In the genomic region with DNA sequence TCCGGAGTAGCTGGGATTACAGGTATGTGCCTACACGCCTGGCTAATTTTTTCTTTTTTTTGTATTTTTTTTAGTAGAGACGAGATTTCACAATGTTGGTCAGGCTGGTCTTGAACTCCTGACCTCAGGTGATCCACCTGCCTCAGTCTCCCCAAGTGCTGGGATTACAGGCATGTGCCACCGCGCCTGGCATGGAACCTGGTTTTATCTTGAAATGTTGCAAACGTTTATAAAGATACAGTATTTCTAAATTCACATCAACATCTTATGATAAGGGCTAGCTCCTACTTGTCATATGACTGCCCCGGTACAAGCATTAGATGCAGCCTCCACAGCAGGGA, we compare ENCODE assay signal across 8 cellular contexts. TPM values are rescaled to one million over a fixed set of nuclear protein-coding genes. Genes with fewer than 3 reads are reported as not detected.
DNase-seq lines count a peak whose midpoint lies in the region; ATAC-seq, FAIRE-seq and TF ChIP-seq lines count a peak whose summit lies in the region.

No MANE protein-coding gene starts in this region.

- DNase-seq in Calu3 (no peak), PC-3 (no peak), endothelial cell of umbilical vein (ENCODE audit: low read depth, low spot score) (no peak), COLO668 (lab: John Stamatoyannopoulos, UW; ENCODE audit: unreplicated experiment) (no peak)

- H3K4me1 ChIP-seq in PC-3 (ENCODE audit: insufficient read depth, low read length) (peaks cover 13% of the 10 kb centered on the region; the same call in 1 of the 2 replicates), endothelial cell of umbilical vein (ENCODE audit: control insufficient read depth, extremely low read depth, insufficient read depth, low read length) (peaks cover 8% of the 10 kb centered on the region), parathyroid adenoma (no peaks in the 10 kb centered on the region)

- BruUV-seq in Calu3 (replicated peaks; lab: Mats Ljungman, UMichigan): no TSS peak
- BruUV-seq in PC-3 (replicated peaks; lab: Mats Ljungman, UMichigan): no TSS peak
- no TSS peak for BruUV-seq in endothelial cell of umbilical vein (replicated peaks; lab: Mats Ljungman, UMichigan)

- no peaks in the 10 kb centered on the region for H3K27me3 Mint-ChIP-seq in Calu3 (ENCODE audit: unreplicated experiment)

- H3F3A ChIP-seq in PC-3 (ENCODE audit: low read length, unreplicated experiment): no peaks in the 10 kb centered on the region

- H3K36me3 ChIP-seq in PC-3 (ENCODE audit: low read depth, low read length): no peaks in the 10 kb centered on the region
- H3K36me3 ChIP-seq in endothelial cell of umbilical vein (ENCODE audit: control insufficient read depth in 2 of 2, extremely low read depth in 1 of 2, insufficient read depth in 2 of 2, low read length in 2 of 2): no peaks in the 10 kb centered on the region
- no peaks in the 10 kb centered on the region for H3K36me3 ChIP-seq in parathyroid adenoma (ENCODE audit: control insufficient read depth, insufficient read depth, low read length)

- FAIRE-seq in endothelial cell of umbilical vein (lab: Jason Lieb, UNC): no peak

- TF ChIP-seq CTCF in Calu3 (IDR thresholded peaks at IDR 0.05; ENCODE audit: unreplicated experiment): no peak
- no peak for TF ChIP-seq CTCF in PC-3 (conservative IDR thresholded peaks at IDR 0.05; ENCODE audit: low read depth, low read length)
- no peak for TF ChIP-seq CTCF in endothelial cell of umbilical vein (IDR thresholded peaks at IDR 0.05; ENCODE audit: extremely low read depth in 1 of 2, insufficient read depth in 1 of 2, low read depth in 1 of 2, low read length in 2 of 2)
- TF ChIP-seq CTCF in parathyroid adenoma (IDR thresholded peaks at IDR 0.05): no peak

- peaks cover 9% of the 10 kb centered on the region for H3K4me1 Mint-ChIP-seq in Calu3 (ENCODE audit: low read depth, unreplicated experiment)

- dilution Hi-C loops in endothelial cell of umbilical vein (cut with MboI; ENCODE audit: extremely low pct_ligation_motif_present, low sequenced_read_pairs): no loop called here

- H3K27ac Mint-ChIP-seq in Calu3 (ENCODE audit: unreplicated experiment): peak overlapping the region; percentile 85

- H3K4me3 ChIP-seq in PC-3 (ENCODE audit: low read length) (peak overlapping the region; percentile 100), endothelial cell of umbilical vein (replicated peaks in 1 of 3; ENCODE audit: insufficient read depth in 1 of 3, low read depth in 1 of 3, low read length in 3 of 3) (peak overlapping the region in 2 of 3 experiments; percentile 69 to 98), parathyroid adenoma (ENCODE audit: low read depth, low read length) (peak overlapping the region; percentile 99)

- peaks cover 15% of the 10 kb centered on the region; the same call in 1 of the 2 replicates for H4K20me1 ChIP-seq in PC-3 (ENCODE audit: low read length)
- H4K20me1 ChIP-seq in endothelial cell of umbilical vein (replicated peaks; ENCODE audit: control insufficient read depth, extremely low read depth, insufficient read depth, low read length): peaks cover under 1% of the 10 kb centered on the region

- CTCF ChIA-PET in Calu3 (lab: Charles Lee) (interaction anchor here (1.1 to 2.5 kb wide), 4 partner anchors 10 to 85 kb away, joined by 3 to 15 read pairs (median 5); a partner anchor contains a TSS), PC-3 (lab: Charles Lee) (no interaction called here), endothelial cell of umbilical vein (lab: Charles Lee) (interaction anchor here (0.8 to 2.8 kb wide), 7 partner anchors 8 to 85 kb away, joined by 3 to 44 read pairs (median 5); a partner anchor contains a TSS)

- H3K36me3 Mint-ChIP-seq in Calu3 (ENCODE audit: insufficient read depth, unreplicated experiment): peaks cover 56% of the 10 kb centered on the region

- no peaks in the 10 kb centered on the region for H3K9me3 ChIP-seq in PC-3 (ENCODE audit: low read length)
- no peaks in the 10 kb centered on the region for H3K9me3 ChIP-seq in endothelial cell of umbilical vein (replicated peaks; ENCODE audit: control insufficient read depth, insufficient read depth, low read length)
- no peaks in the 10 kb centered on the region for H3K9me3 ChIP-seq in parathyroid adenoma (ENCODE audit: control insufficient read depth, low read length)

- no peaks in the 10 kb centered on the region for H3K9me1 ChIP-seq in endothelial cell of umbilical vein (replicated peaks; ENCODE audit: control insufficient read depth, extremely low read depth, insufficient read depth, low read length)

- no peaks in the 10 kb centered on the region for H3K27me3 ChIP-seq in PC-3 (ENCODE audit: low read length)
- H3K27me3 ChIP-seq in endothelial cell of umbilical vein (ENCODE audit: control insufficient read depth in 2 of 2, insufficient read depth in 2 of 2, low read length in 2 of 2): no peaks in the 10 kb centered on the region
- no peaks in the 10 kb centered on the region for H3K27me3 ChIP-seq in parathyroid adenoma (ENCODE audit: control insufficient read depth, insufficient read depth, low read length)

- intact Hi-C loops in Calu3 (cut with micrococcal nuclease; ENCODE audit: unreplicated experiment): loop anchor here (2.0 to 10.0 kb wide), 3 partner anchors 33 to 89 kb away; a partner anchor contains a TSS
- intact Hi-C loops in PC-3 (cut with micrococcal nuclease): loop anchor here (5.0 kb wide), 1 partner anchor 198 kb away; a partner anchor contains a TSS
- intact Hi-C loops in endothelial cell of umbilical vein (cut with micrococcal nuclease): loop anchor here (2.0 kb wide), 2 partner anchors 47 to 171 kb away; no protein-coding TSS in a partner anchor

- peak overlapping the region; percentile 82 for H3K4me3 Mint-ChIP-seq in Calu3 (ENCODE audit: low read depth, unreplicated experiment)

- H3K4me2 ChIP-seq in PC-3 (ENCODE audit: low read length): peak overlapping the region; percentile 98
- peak overlapping the region; percentile 85 for H3K4me2 ChIP-seq in endothelial cell of umbilical vein (ENCODE audit: insufficient read depth, low read length)
- H3K4me2 ChIP-seq in parathyroid adenoma (ENCODE audit: low read length): peak overlapping the region; percentile 97

- H3K79me2 ChIP-seq in PC-3 (ENCODE audit: low read length) (peaks cover 36% of the 10 kb centered on the region), endothelial cell of umbilical vein (ENCODE audit: control insufficient read depth, insufficient read depth, low read length) (peaks cover 35% of the 10 kb centered on the region), parathyroid adenoma (peaks cover 30% of the 10 kb centered on the region)

- ATAC-seq in PC-3: no peak
- ATAC-seq in GM19452 (IDR thresholded peaks at IDR 0.05; ENCODE audit: unreplicated experiment): no peak
- ATAC-seq in HG03045 (IDR thresholded peaks at IDR 0.05; ENCODE audit: unreplicated experiment): no peak
- ATAC-seq in HG03095 (IDR thresholded peaks at IDR 0.05; ENCODE audit: unreplicated experiment): no peak

- H2AFZ ChIP-seq in PC-3 (ENCODE audit: low read length) (peak overlapping the region; percentile 88), endothelial cell of umbilical vein (ENCODE audit: low read depth, low read length) (peak overlapping the region; percentile 73), parathyroid adenoma (peak overlapping the region; percentile 88)

- TF ChIP-seq POLR2A in endothelial cell of umbilical vein (IDR thresholded peaks at IDR 0.05; ENCODE audit: low read depth, low read length): no peak

- 0 out of 2 replicates have a peak overlapping the region, but pooled peaks have one; percentile 82 for H3K27ac ChIP-seq in PC-3 (ENCODE audit: low read length)
- H3K27ac ChIP-seq in endothelial cell of umbilical vein (ENCODE audit: insufficient read depth, low read depth, low read length): peak overlapping the region; percentile 80
- H3K27ac ChIP-seq in parathyroid adenoma: peak overlapping the region; percentile 96

- POLR2A ChIA-PET in PC-3 (lab: Charles Lee; ENCODE audit: unreplicated experiment) (no interaction called here), endothelial cell of umbilical vein (lab: Charles Lee) (no interaction called here)

- H3K9ac ChIP-seq in PC-3 (ENCODE audit: low read length) (peak overlapping the region; percentile 98), endothelial cell of umbilical vein (replicated peaks; ENCODE audit: extremely low read depth, insufficient read depth, low read length) (peak overlapping the region; percentile 86), parathyroid adenoma (no peak overlapping the region)

- H3K9me2 ChIP-seq in PC-3 (replicated peaks; ENCODE audit: low read length): no peaks in the 10 kb centered on the region

- H3K9me3 Mint-ChIP-seq in Calu3 (ENCODE audit: low read depth, unreplicated experiment): no peaks in the 10 kb centered on the region

RNA-seq across cellular contexts. Expression of a gene that starts 1.5 kb away (rescaled TPM):
- total RNA-seq in Calu3 (2022): 252 and 269 TPM in 2 replicates
- total RNA-seq in PC-3 (2014; rRNA removed): 75.2 and 86.4 TPM in 2 replicates
- 165 and 185 TPM in 2 replicates for total RNA-seq in endothelial cell of umbilical vein
- polyA plus RNA-seq in endothelial cell of umbilical vein: 136 and 145 TPM in 2 replicates
- polyA plus RNA-seq in endothelial cell of umbilical vein (2011; cell fraction: cytosol; rRNA removed): 146 and 166 TPM in 2 replicates
- 350 and 437 TPM in 2 replicates for polyA plus RNA-seq in endothelial cell of umbilical vein (2011; cell fraction: nucleus; rRNA removed)
- polyA plus RNA-seq in endothelial cell of umbilical vein (2012): 143 and 144 TPM in 2 replicates
- 183 and 193 TPM in 2 replicates for polyA minus RNA-seq in endothelial cell of umbilical vein
- polyA minus RNA-seq in endothelial cell of umbilical vein (2011; cell fraction: cytosol; rRNA and poly(A)+ RNA removed): 55.4 TPM
- 86.2 and 125 TPM in 2 replicates for polyA minus RNA-seq in endothelial cell of umbilical vein (2011; cell fraction: nucleus; rRNA and poly(A)+ RNA removed)

RNA-seq across cellular contexts. Expression of a gene that starts 9.9 kb away (rescaled TPM):
- total RNA-seq in Calu3 (2022) (12.3 and 13.1 TPM in 2 replicates), PC-3 (2014; rRNA removed) (4.7 and 5.4 TPM in 2 replicates), endothelial cell of umbilical vein (7.3 and 9.6 TPM in 2 replicates)
- polyA plus RNA-seq in endothelial cell of umbilical vein: 8.0 and 8.1 TPM in 2 replicates
- 8.0 and 8.6 TPM in 2 replicates for polyA plus RNA-seq in endothelial cell of umbilical vein (2011; cell fraction: cytosol; rRNA removed)
- 11.8 and 14.6 TPM in 2 replicates for polyA plus RNA-seq in endothelial cell of umbilical vein (2011; cell fraction: nucleus; rRNA removed)
- polyA plus RNA-seq in endothelial cell of umbilical vein (2012): 5.2 and 6.1 TPM in 2 replicates
- polyA minus RNA-seq in endothelial cell of umbilical vein: 4.1 and 9.6 TPM in 2 replicates
- 1.9 TPM for polyA minus RNA-seq in endothelial cell of umbilical vein (2011; cell fraction: cytosol; rRNA and poly(A)+ RNA removed)
- polyA minus RNA-seq in endothelial cell of umbilical vein (2011; cell fraction: nucleus; rRNA and poly(A)+ RNA removed): 4.4 and 8.3 TPM in 2 replicates

RNA-seq across cellular contexts. Expression of a gene that starts 48.1 kb away (rescaled TPM):
- 44.1 and 48.1 TPM in 2 replicates for total RNA-seq in Calu3 (2022)
- 8.5 and 9.2 TPM in 2 replicates for total RNA-seq in PC-3 (2014; rRNA removed)
- 23.9 and 24.9 TPM in 2 replicates for total RNA-seq in endothelial cell of umbilical vein
- 14.9 and 15.6 TPM in 2 replicates for polyA plus RNA-seq in endothelial cell of umbilical vein
- polyA plus RNA-seq in endothelial cell of umbilical vein (2011; cell fraction: cytosol; rRNA removed): 13.1 and 13.5 TPM in 2 replicates
- 27.3 and 29.0 TPM in 2 replicates for polyA plus RNA-seq in endothelial cell of umbilical vein (2011; cell fraction: nucleus; rRNA removed)
- polyA plus RNA-seq in endothelial cell of umbilical vein (2012): 17.3 and 19.1 TPM in 2 replicates
- polyA minus RNA-seq in endothelial cell of umbilical vein: 30.1 and 32.3 TPM in 2 replicates
- 8.5 TPM for polyA minus RNA-seq in endothelial cell of umbilical vein (2011; cell fraction: cytosol; rRNA and poly(A)+ RNA removed)
- 18.6 and 21.5 TPM in 2 replicates for polyA minus RNA-seq in endothelial cell of umbilical vein (2011; cell fraction: nucleus; rRNA and poly(A)+ RNA removed)
